ENCODE assay signal across 16 cellular contexts in genomic region chr5:176577312-176578176, GRCh38. TPM values are rescaled to one million over a fixed set of nuclear protein-coding genes. Genes with fewer than 3 reads are reported as not detected.
DNase-seq lines count a peak whose midpoint lies in the region; ATAC-seq and TF ChIP-seq lines count a peak whose summit lies in the region.
"Had no signal": no experiment of that assay in that cellular context is flagged by ENCODE, and none has a peak within 500 bp of the region (broad histone marks: within the 10 kb centered on the region; RNA-seq: fewer than 3 reads in every experiment).

No MANE protein-coding gene starts in this region.

- TF ChIP-seq CTCF in GM23338 (conservative IDR thresholded peaks at IDR 0.05; ENCODE audit: low read depth in 2 of 2) (no peak), kidney epithelial cell (IDR thresholded peaks at IDR 0.05; ENCODE audit: insufficient read depth, low read length, poor library complexity, severe bottlenecking) (peak; percentile 9)

- H3K27me3 Mint-ChIP-seq in GM23338 (ENCODE audit: insufficient read depth, low read depth, poor library complexity): peaks cover 7% of the 10 kb centered on the region

- no peaks in the 10 kb centered on the region for H3K36me3 Mint-ChIP-seq in GM23338 (ENCODE audit: low read depth)
- H3K36me3 Mint-ChIP-seq: CD4-positive, alpha-beta memory T cell had no signal

- no peaks in the 10 kb centered on the region; the same call in 1 of the 3 replicates for H3K9me3 Mint-ChIP-seq in GM23338
- H3K9me3 Mint-ChIP-seq: CD4-positive, alpha-beta memory T cell had no signal

- H3K79me2 ChIP-seq in GM23338 (replicated peaks; ENCODE audit: insufficient read depth): no peaks in the 10 kb centered on the region

- DNase-seq in GM23338 (ENCODE audit: low spot score) (peak; percentile 39), SK-N-DZ (ENCODE audit: low spot score) (peak; percentile 65), kidney epithelial cell (ENCODE audit: low read depth) (no peak), retina (peak; percentile 43), glomerular visceral epithelial cell (ENCODE audit: extremely low spot score) (no peak)
- DNase-seq: DMS79 treated with DMSO at 0.1 percent for 48 hours, NCI-H1105, NCI-H1694, NCI-H2107, NCI-H446 treated with DMSO at 0.1 percent for 48 hours had no signal

- ATAC-seq in GM23338: no peak
- ATAC-seq in HG02973 (IDR thresholded peaks at IDR 0.05; ENCODE audit: unreplicated experiment): no peak
- no peak for ATAC-seq in HG02763 (IDR thresholded peaks at IDR 0.05; ENCODE audit: unreplicated experiment)

- H3K4me2 ChIP-seq in GM23338: no peak overlapping the region

- H3K4me1 ChIP-seq in GM23338 (ENCODE audit: insufficient read depth): no peaks in the 10 kb centered on the region

- no peaks in the 10 kb centered on the region for H3F3A ChIP-seq in GM23338 (replicated peaks; ENCODE audit: low read depth)

- no peaks in the 10 kb centered on the region for H3K27me3 ChIP-seq in GM23338 (ENCODE audit: insufficient read depth)
- H3K27me3 ChIP-seq in kidney epithelial cell (ENCODE audit: control insufficient read depth, insufficient read depth, low read length): peaks cover 5% of the 10 kb centered on the region
- H3K27me3 ChIP-seq: SJSA1 had no signal

- no peaks in the 10 kb centered on the region; the same call in 1 of the 2 replicates for H4K20me1 ChIP-seq in GM23338 (replicated peaks; ENCODE audit: insufficient read depth)

- H3K4me1 Mint-ChIP-seq in GM23338: peaks cover 9% of the 10 kb centered on the region; the same call in 2 of the 3 replicates

- no peak overlapping the region for H3K27ac ChIP-seq in GM23338 (ENCODE audit: low read depth)
- H3K27ac ChIP-seq: PC-9, SJSA1 had no signal

- H3K4me3 ChIP-seq in GM23338 (no peak overlapping the region), kidney epithelial cell (ENCODE audit: low read depth, low read length) (no peak overlapping the region)
- H3K4me3 ChIP-seq: PC-9, SJSA1 had no signal

- no peaks in the 10 kb centered on the region for H3K9me2 ChIP-seq in GM23338 (ENCODE audit: insufficient read depth)

- no peak overlapping the region for H3K27ac Mint-ChIP-seq in GM23338

- H2AFZ ChIP-seq in GM23338: 0 out of 2 replicates have a peak overlapping the region, but pooled peaks have one; percentile 6
- H2AFZ ChIP-seq: PC-9 had no signal

- no peak overlapping the region for H3K4me3 Mint-ChIP-seq in GM23338
- H3K4me3 Mint-ChIP-seq: CD4-positive, alpha-beta memory T cell had no signal

- H3K36me3 ChIP-seq in GM23338 (ENCODE audit: insufficient read depth) (no peaks in the 10 kb centered on the region), kidney epithelial cell (ENCODE audit: control insufficient read depth, insufficient read depth, low read length) (no peaks in the 10 kb centered on the region)
- H3K36me3 ChIP-seq: SJSA1 had no signal

TF ChIP-seq in GM23338, 12 proteins besides CTCF, POLR2A, EP300 and RAD21:
- TF ChIP-seq NANOG (IDR thresholded peaks at IDR 0.05; ENCODE audit: borderline replicate concordance): no peak
- TF ChIP-seq, protein P1, sequence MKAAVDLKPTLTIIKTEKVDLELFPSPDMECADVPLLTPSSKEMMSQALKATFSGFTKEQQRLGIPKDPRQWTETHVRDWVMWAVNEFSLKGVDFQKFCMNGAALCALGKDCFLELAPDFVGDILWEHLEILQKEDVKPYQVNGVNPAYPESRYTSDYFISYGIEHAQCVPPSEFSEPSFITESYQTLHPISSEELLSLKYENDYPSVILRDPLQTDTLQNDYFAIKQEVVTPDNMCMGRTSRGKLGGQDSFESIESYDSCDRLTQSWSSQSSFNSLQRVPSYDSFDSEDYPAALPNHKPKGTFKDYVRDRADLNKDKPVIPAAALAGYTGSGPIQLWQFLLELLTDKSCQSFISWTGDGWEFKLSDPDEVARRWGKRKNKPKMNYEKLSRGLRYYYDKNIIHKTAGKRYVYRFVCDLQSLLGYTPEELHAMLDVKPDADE (IDR thresholded peaks at IDR 0.05): no peak
- TF ChIP-seq JUNB (IDR thresholded peaks at IDR 0.05; ENCODE audit: unreplicated experiment): no peak
- no peak for TF ChIP-seq EZH2 (IDR thresholded peaks at IDR 0.05; ENCODE audit: low read depth, unreplicated experiment)
- TF ChIP-seq ZNF114 (CRISPR knock-in tag; IDR thresholded peaks at IDR 0.05): no peak
- TF ChIP-seq CREB1 (CRISPR knock-in tag; IDR thresholded peaks at IDR 0.05; ENCODE audit: low read depth): no peak
- no peak for TF ChIP-seq STAT1 (IDR thresholded peaks at IDR 0.05; ENCODE audit: unreplicated experiment)
TF ChIP-seq in GM23338: peak in this region for 0.

RNA-seq across cellular contexts. Expression of gene CDHR2, which starts 28.4 kb away (rescaled TPM):
- total RNA-seq in GM23338 (2014; rRNA removed; shearing (Covaris generic)): not detected in 2 replicates
- 0.17 TPM in 1 of 2 replicates, not detected in the other for polyA plus RNA-seq in GM23338 (2016; fragmentation: Nextera tagmentation; extraction: Ambion mirVana)
- polyA plus RNA-seq in SK-N-DZ (2014; cell fraction: cytosol; rRNA removed): 0.24 and 0.45 TPM in 2 replicates
- polyA plus RNA-seq in SK-N-DZ (2014; cell fraction: nucleus; rRNA removed): 0.33 and 1.3 TPM in 2 replicates
- total RNA-seq in kidney epithelial cell: 0.08 and 0.21 TPM in 2 replicates
- total RNA-seq: G401, PC-9, SJSA1 had no signal
- polyA plus RNA-seq: CD4-positive, alpha-beta memory T cell had no signal

RNA-seq across cellular contexts. Expression of gene GPRIN1, which starts 32.4 kb away (rescaled TPM):
- 11.7 and 14.6 TPM in 2 replicates for total RNA-seq in GM23338 (2014; rRNA removed; shearing (Covaris generic))
- 3.8 and 4.4 TPM in 2 replicates for polyA plus RNA-seq in GM23338 (2016; fragmentation: Nextera tagmentation; extraction: Ambion mirVana)
- 61.6 and 68.7 TPM in 2 replicates for polyA plus RNA-seq in SK-N-DZ (2014; cell fraction: cytosol; rRNA removed)
- 25.8 and 29.2 TPM in 2 replicates for polyA plus RNA-seq in SK-N-DZ (2014; cell fraction: nucleus; rRNA removed)
- total RNA-seq in kidney epithelial cell: 17.3 and 19.9 TPM in 2 replicates

RNA-seq across cellular contexts. Expression of gene RNF44, which starts 40.3 kb away (rescaled TPM):
- total RNA-seq in GM23338 (2014; rRNA removed; shearing (Covaris generic)): 78.5 and 104 TPM in 2 replicates
- polyA plus RNA-seq in GM23338 (2016; fragmentation: Nextera tagmentation; extraction: Ambion mirVana): 56.7 and 59.3 TPM in 2 replicates
- polyA plus RNA-seq in SK-N-DZ (2014; cell fraction: cytosol; rRNA removed): 35.7 and 40.3 TPM in 2 replicates
- 121 and 159 TPM in 2 replicates for polyA plus RNA-seq in SK-N-DZ (2014; cell fraction: nucleus; rRNA removed)
- 31.2 and 36.6 TPM in 2 replicates for total RNA-seq in kidney epithelial cell

RNA-seq across cellular contexts. Expression of gene SNCB, which starts 52.8 kb away (rescaled TPM):
- total RNA-seq in GM23338 (2014; rRNA removed; shearing (Covaris generic)): 1.8 and 3.6 TPM in 2 replicates
- 13.5 and 13.8 TPM in 2 replicates for polyA plus RNA-seq in GM23338 (2016; fragmentation: Nextera tagmentation; extraction: Ambion mirVana)
- 1.9 and 2.7 TPM in 2 replicates for polyA plus RNA-seq in SK-N-DZ (2014; cell fraction: cytosol; rRNA removed)
- 0.81 and 2.3 TPM in 2 replicates for polyA plus RNA-seq in SK-N-DZ (2014; cell fraction: nucleus; rRNA removed)
- total RNA-seq in kidney epithelial cell: not detected in 2 replicates
- total RNA-seq: CD4-positive, alpha-beta memory T cell; PC-9; SJSA1 had no signal
- polyA plus RNA-seq: CD4-positive, alpha-beta memory T cell had no signal

RNA-seq across cellular contexts. Expression of gene EIF4E1B, which starts 52.9 kb away (rescaled TPM):
- 0.17 TPM in 1 of 2 replicates, not detected in the other for total RNA-seq in GM23338 (2014; rRNA removed; shearing (Covaris generic))
- 0.10 TPM in 1 of 2 replicates, not detected in the other for polyA plus RNA-seq in GM23338 (2016; fragmentation: Nextera tagmentation; extraction: Ambion mirVana)
- polyA plus RNA-seq in SK-N-DZ (2014; cell fraction: cytosol; rRNA removed): not detected in 2 replicates
- not detected in 2 replicates for polyA plus RNA-seq in SK-N-DZ (2014; cell fraction: nucleus; rRNA removed)
- not detected in 2 replicates for total RNA-seq in kidney epithelial cell
- total RNA-seq: CD4-positive, alpha-beta memory T cell; G401; PC-9; SJSA1 had no signal
- polyA plus RNA-seq: CD4-positive, alpha-beta memory T cell had no signal

Comparison
In these comparisons a context has a peak if more than half of its experiments do, and no peak if none do; other contexts are left out.
1. DNase-seq: peak in GM23338 (single experiment), SK-N-DZ (single experiment) and retina (single experiment); none in kidney epithelial cell (single experiment) and glomerular visceral epithelial cell (single experiment).